ENCODE assay signal across 8 cellular contexts in the genomic region with DNA sequence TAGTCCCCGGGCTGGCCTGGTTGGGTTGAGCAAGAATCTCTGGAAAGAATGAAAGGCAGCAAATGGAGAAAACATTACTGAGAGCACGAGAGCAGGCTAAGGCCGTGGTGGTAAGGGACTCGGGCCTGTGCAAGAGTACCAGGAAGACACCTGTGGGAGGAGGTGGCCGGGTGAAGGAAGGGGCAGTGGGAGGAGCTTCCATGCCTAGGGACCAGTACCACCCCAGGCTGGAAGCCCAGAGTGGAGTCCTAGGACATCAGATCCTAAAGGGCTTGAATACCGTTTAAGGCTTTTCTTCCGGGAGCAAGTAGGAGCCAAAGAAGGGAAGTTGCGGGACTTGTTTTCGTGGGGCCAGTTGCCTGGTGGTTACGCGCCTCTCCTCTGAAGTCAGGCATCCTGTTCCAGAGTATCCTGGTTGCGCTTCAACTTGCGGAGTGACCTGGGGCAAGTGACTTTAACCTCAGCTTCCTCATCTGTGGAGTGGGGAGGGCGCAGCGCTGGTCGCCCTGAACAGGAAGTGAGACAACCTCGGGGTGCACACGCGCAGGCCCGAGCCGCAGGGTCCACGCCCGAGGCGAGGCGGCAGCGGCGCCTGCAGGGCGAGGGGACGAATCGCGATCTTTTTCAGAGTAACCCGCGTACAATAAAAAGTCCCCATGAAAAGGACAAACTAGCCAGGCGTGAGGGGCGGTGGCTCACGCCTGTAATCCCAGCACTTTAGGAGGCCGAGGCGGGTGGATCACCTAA. TPM values are rescaled to one million over a fixed set of nuclear protein-coding genes. Genes with fewer than 3 reads are reported as not detected.
DNase-seq lines count a peak whose midpoint lies in the region; ATAC-seq and TF ChIP-seq lines count a peak whose summit lies in the region.

No MANE protein-coding gene starts in this region.

- H3K4ac ChIP-seq in neuronal stem cell (ENCODE audit: low read length) = no peak overlapping the region

- H3K79me2 ChIP-seq in KMS-11 (ENCODE audit: insufficient read depth, low read depth) = peaks cover 32% of the 10 kb centered on the region

- whole genome bisulfite sequencing in neuronal stem cell (ENCODE audit: extremely low coverage in 2 of 2, insufficient read length in 2 of 2, insufficient replicate concordance in 1 of 2), 2 donors = no CpG with 5 or more reads among the region's 38 CpGs

- H2AFZ ChIP-seq in KMS-11 (ENCODE audit: low read depth) (peak overlapping the region; percentile 66), neuronal stem cell (ENCODE audit: low read length) (peak overlapping the region; percentile 92)

- peak; percentile 79 for TF ChIP-seq POLR2A in Raji (IDR thresholded peaks at IDR 0.05; ENCODE audit: insufficient read depth, low read depth, low read length)

- H4K8ac ChIP-seq in neuronal stem cell (ENCODE audit: low read depth, low read length) = peak overlapping the region; percentile 89

- H2AK5ac ChIP-seq in neuronal stem cell (ENCODE audit: low read depth, low read length) = peak overlapping the region; percentile 1

- H3K4me2 ChIP-seq in KMS-11 = peak overlapping the region; percentile 60
- H3K4me2 ChIP-seq in neuronal stem cell (ENCODE audit: insufficient read depth, low read length, poor library complexity, severe bottlenecking) = peak overlapping the region; percentile 62

- H4K20me1 ChIP-seq in KMS-11 (ENCODE audit: insufficient read depth) = 0 out of 2 replicates have a peak, but pooled peaks cover 3% of the 10 kb centered on the region

- H3K36me3 ChIP-seq in KMS-11 (ENCODE audit: insufficient read depth) = no peaks in the 10 kb centered on the region
- H3K36me3 ChIP-seq in neuronal stem cell (replicated peaks in 1 of 2; ENCODE audit: control insufficient read depth in 2 of 2, insufficient read depth in 2 of 2, low read length in 2 of 2) = peaks cover 14 to 44% of the 10 kb centered on the region in 2 donors
- peaks cover 0 to 27% (median 15%) of the 10 kb centered on the region in 5 donors for H3K36me3 ChIP-seq in subcutaneous abdominal adipose tissue (ENCODE audit: control insufficient read depth in 5 of 5, insufficient read depth in 5 of 5, low read length in 5 of 5)

- DNase-seq in DMS79 treated with DMSO at 0.1 percent for 48 hours (lab: John Stamatoyannopoulos, UW) = peak; percentile 83
- DNase-seq in activated gamma-delta T cell (lab: John Stamatoyannopoulos, UW) = peak; percentile 67
- peak; percentile 48 to 69 for DNase-seq in foreskin keratinocyte
- peak; percentile 69 for DNase-seq in neuronal stem cell (ENCODE audit: low spot score)

- H2BK12ac ChIP-seq in neuronal stem cell (ENCODE audit: low read length) = no peak overlapping the region

- H3K4me3 ChIP-seq in KMS-11 (IDR thresholded peaks at IDR 0.05; ENCODE audit: insufficient read depth, low read depth, low read length) (no peak overlapping the region), neuronal stem cell (ENCODE audit: low read length in 2 of 2) (peak overlapping the region; percentile 84 to 87), subcutaneous abdominal adipose tissue (ENCODE audit: low read depth in 1 of 5, low read length in 5 of 5) (peak overlapping the region; percentile 70 to 94 (median 77))

- H3K27me3 ChIP-seq in KMS-11 (ENCODE audit: insufficient read depth, low read depth) (no peaks in the 10 kb centered on the region), foreskin keratinocyte (no peaks in the 10 kb centered on the region), neuronal stem cell (ENCODE audit: control insufficient read depth in 3 of 3, insufficient read depth in 3 of 3, low read depth in 1 of 3, low read length in 3 of 3) (no peaks in the 10 kb centered on the region), subcutaneous abdominal adipose tissue (ENCODE audit: control insufficient read depth in 5 of 5, insufficient read depth in 4 of 5, low read length in 5 of 5) (peaks cover 0 to under 1% (median 0%) of the 10 kb centered on the region in 5 donors)

- no peak overlapping the region for H4K91ac ChIP-seq in neuronal stem cell (ENCODE audit: low read depth, low read length, poor library complexity)

- peak overlapping the region; percentile 71; the same call in 1 of the 2 replicates for H3K9ac ChIP-seq in KMS-11
- peak overlapping the region; percentile 70 for H3K9ac ChIP-seq in neuronal stem cell (ENCODE audit: low read depth, low read length, poor library complexity)
- peak overlapping the region; percentile 59 to 97 (median 84) for H3K9ac ChIP-seq in subcutaneous abdominal adipose tissue (ENCODE audit: low read length in 5 of 5)

- no peak overlapping the region for H2BK120ac ChIP-seq in neuronal stem cell (ENCODE audit: low read depth, low read length)

- peak overlapping the region; percentile 1 for H3K18ac ChIP-seq in neuronal stem cell (ENCODE audit: low read length)

- H3K79me1 ChIP-seq in neuronal stem cell (ENCODE audit: low read depth, low read length) = peaks cover 17% of the 10 kb centered on the region

- H3K4me1 ChIP-seq in KMS-11 (ENCODE audit: low read depth, poor library complexity, severe bottlenecking) (peaks cover 13% of the 10 kb centered on the region), foreskin keratinocyte (no peaks in the 10 kb centered on the region), neuronal stem cell (ENCODE audit: control insufficient read depth in 2 of 2, insufficient read depth in 1 of 2, low read depth in 1 of 2, low read length in 2 of 2) (peaks cover 10 to 14% of the 10 kb centered on the region in 2 donors), subcutaneous abdominal adipose tissue (ENCODE audit: control insufficient read depth in 5 of 5, insufficient read depth in 5 of 5, low read length in 5 of 5) (peaks cover 8 to 69% (median 40%) of the 10 kb centered on the region in 5 donors)

- peak overlapping the region; percentile 56 for H3K27ac ChIP-seq in KMS-11
- H3K27ac ChIP-seq in foreskin keratinocyte = peak overlapping the region; percentile 47
- H3K27ac ChIP-seq in neuronal stem cell (replicated peaks; ENCODE audit: low read length) = peak overlapping the region; percentile 81
- H3K27ac ChIP-seq in subcutaneous abdominal adipose tissue (ENCODE audit: low read depth, low read length) = peak overlapping the region; percentile 98

- H3K23ac ChIP-seq in neuronal stem cell (ENCODE audit: low read depth, low read length, poor library complexity) = peak overlapping the region; percentile 99

- peak overlapping the region; percentile 35 for H2BK5ac ChIP-seq in neuronal stem cell (ENCODE audit: low read length)

- no peak overlapping the region for H3K14ac ChIP-seq in neuronal stem cell (ENCODE audit: low read length)

- no peak overlapping the region for H2BK15ac ChIP-seq in neuronal stem cell (ENCODE audit: low read length)

- H3K9me3 ChIP-seq in neuronal stem cell (replicated peaks in 1 of 2; ENCODE audit: control insufficient read depth in 2 of 2, insufficient read depth in 1 of 2, low read depth in 1 of 2, low read length in 2 of 2) (no peaks in the 10 kb centered on the region), subcutaneous abdominal adipose tissue (ENCODE audit: control insufficient read depth in 5 of 5, low read length in 5 of 5) (no peaks in the 10 kb centered on the region)

- TF ChIP-seq CTCF in KMS-11 (conservative IDR thresholded peaks at IDR 0.05; ENCODE audit: low read depth, low read length) = peak; percentile 56
- peak; percentile 76 for TF ChIP-seq CTCF in foreskin keratinocyte (conservative IDR thresholded peaks at IDR 0.05)

- ATAC-seq in GM21528 (IDR thresholded peaks at IDR 0.05; ENCODE audit: low FRiP score, unreplicated experiment) (peak; percentile 63), foreskin keratinocyte (peak; percentile 6)

RNA-seq across cellular contexts. Expression of a gene that starts 1.1 kb away (rescaled TPM):
- total RNA-seq in foreskin keratinocyte = 137 and 144 TPM in 2 replicates
- polyA plus RNA-seq in foreskin keratinocyte = 128 and 133 TPM in 2 replicates
- 48.5 TPM for polyA plus RNA-seq in neuronal stem cell (2013, experiment 1 of 2)
- polyA plus RNA-seq in neuronal stem cell (2013, experiment 2 of 2) = 47.7 TPM

RNA-seq across cellular contexts. Expression of a gene that starts 2.7 kb away (rescaled TPM):
- total RNA-seq in foreskin keratinocyte = not detected in 2 replicates
- not detected in 2 replicates for polyA plus RNA-seq in foreskin keratinocyte
- not detected for polyA plus RNA-seq in neuronal stem cell (2013, experiment 1 of 2)
- not detected for polyA plus RNA-seq in neuronal stem cell (2013, experiment 2 of 2)

RNA-seq across cellular contexts. Expression of a gene that starts 31.0 kb away (rescaled TPM):
- 71.1 and 74.0 TPM in 2 replicates for total RNA-seq in foreskin keratinocyte
- 35.8 and 37.0 TPM in 2 replicates for polyA plus RNA-seq in foreskin keratinocyte
- 17.2 TPM for polyA plus RNA-seq in neuronal stem cell (2013, experiment 1 of 2)
- polyA plus RNA-seq in neuronal stem cell (2013, experiment 2 of 2) = 16.8 TPM

RNA-seq across cellular contexts. Expression of a gene that starts 32.9 kb away (rescaled TPM):
- total RNA-seq in foreskin keratinocyte = 0.20 and 0.21 TPM in 2 replicates
- 0.06 and 0.09 TPM in 2 replicates for polyA plus RNA-seq in foreskin keratinocyte
- polyA plus RNA-seq in neuronal stem cell (2013, experiment 1 of 2) = 8.2 TPM
- 8.6 TPM for polyA plus RNA-seq in neuronal stem cell (2013, experiment 2 of 2)

Comparison
In these comparisons a context has a peak if more than half of its experiments do, and no peak if none do; other contexts are left out.
1. H3K27ac ChIP-seq: peak in every context shown above with its lines; median percentile 98 in subcutaneous abdominal adipose tissue; 81 in neuronal stem cell; 56 in KMS-11; 47 in foreskin keratinocyte.